ENCODE assay signal across 8 cellular contexts in genomic region chr5:177552839-177553455, GRCh38. TPM values are rescaled to one million over a fixed set of nuclear protein-coding genes. Genes with fewer than 3 reads are reported as not detected.
DNase-seq lines count a peak whose midpoint lies in the region; ATAC-seq and TF ChIP-seq lines count a peak whose summit lies in the region.

No MANE protein-coding gene starts in this region.

- H3K27ac Mint-ChIP-seq in WTC11 = peak overlapping the region; percentile 50; the same call in 1 of the 2 replicates

- H3K4me1 Mint-ChIP-seq in WTC11 = peaks cover 30% of the 10 kb centered on the region

- peaks cover 18% of the 10 kb centered on the region for H3K36me3 Mint-ChIP-seq in WTC11

- TF ChIP-seq CTCF in WTC11 (IDR thresholded peaks at IDR 0.05) = no peak

- DNase-seq in H7 (peak; percentile 69), WTC11 (ENCODE audit: low spot score) (no peak), right cardiac atrium (peak in 1 of 3 donors; percentile 60), iPS-NIHi11 (ENCODE audit: low spot score) (no peak)
- no peak for DNase-seq in activated CD4-positive, CD25-positive, alpha-beta regulatory T cell treated with anti-CD3 and anti-CD28 coated beads, Interleukin-2, amount 50 U/mL, for 72 hours

- 32% methylated on average over 16 of the region's 16 CpGs for WGBS in right cardiac atrium

- 0 out of 2 replicates have a peak, but pooled peaks have one; percentile 7 for ATAC-seq in WTC11
- peak; percentile 20 to 39 for ATAC-seq in right cardiac atrium
- no peak for ATAC-seq in GM19351 (IDR thresholded peaks at IDR 0.05; ENCODE audit: unreplicated experiment)
- no peak for ATAC-seq in HG02852 (IDR thresholded peaks at IDR 0.05; ENCODE audit: unreplicated experiment)

- peaks cover 16% of the 10 kb centered on the region for H3K36me3 ChIP-seq in H7 (replicated peaks; ENCODE audit: control insufficient read depth, insufficient read depth, low read length)

- intact Hi-C loops in right cardiac atrium (cut with DNase I) = no loop called here

- H3K27me3 ChIP-seq in H7 (ENCODE audit: control insufficient read depth, insufficient read depth, low read length) = no peaks in the 10 kb centered on the region
- no peaks in the 10 kb centered on the region for H3K27me3 ChIP-seq in right cardiac atrium (ENCODE audit: control insufficient read depth, insufficient read depth)

- H3K4me3 Mint-ChIP-seq in WTC11 = peak overlapping the region; percentile 83

- H3K27ac ChIP-seq in right cardiac atrium (ENCODE audit: low read length) = no peak overlapping the region
- H3K27ac ChIP-seq in skin epidermis = peak overlapping the region in 18 of 21 experiments; percentile 77 to 91 (median 88)

- H3K4me1 ChIP-seq in right cardiac atrium (ENCODE audit: control insufficient read depth, insufficient read depth, low read length) = peaks cover 6% of the 10 kb centered on the region

- H3K9me3 Mint-ChIP-seq in WTC11 = peaks cover 3% of the 10 kb centered on the region

- POLR2A ChIA-PET in WTC11 (lab: Charles Lee) = interaction anchor here (1.2 to 1.4 kb wide), 2 partner anchors 54 to 56 kb away, joined by 3 to 4 read pairs; no protein-coding TSS in a partner anchor

- H3K4me3 ChIP-seq in H7 (ENCODE audit: insufficient read depth, low read depth, low read length) (peak overlapping the region; percentile 95), right cardiac atrium (ENCODE audit: low read length) (peak overlapping the region; percentile 93), skin epidermis (peak overlapping the region; percentile 78 to 99 (median 93))

- H3K9me3 ChIP-seq in right cardiac atrium (ENCODE audit: control insufficient read depth, low read length) = no peaks in the 10 kb centered on the region

- CTCF ChIA-PET in WTC11 (lab: Charles Lee) = interaction anchor here (1.0 to 1.4 kb wide), 3 partner anchors 39 to 243 kb away, joined by 3 to 4 read pairs (median 3); partner anchors contain the start of gene TMED9

- peaks cover 6% of the 10 kb centered on the region for H3K27me3 Mint-ChIP-seq in WTC11 (ENCODE audit: low read depth)

TF ChIP-seq in WTC11, 78 proteins besides CTCF, POLR2A, EP300 and RAD21:
- no peak for TF ChIP-seq JAZF1 (CRISPR knock-in tag; IDR thresholded peaks at IDR 0.05)
- TF ChIP-seq PRRX2 (CRISPR knock-in tag; IDR thresholded peaks at IDR 0.05) = no peak
- no peak for TF ChIP-seq ZNF317 (CRISPR knock-in tag; IDR thresholded peaks at IDR 0.05; ENCODE audit: borderline replicate concordance, low read depth)
- TF ChIP-seq ZNF671 (CRISPR knock-in tag; IDR thresholded peaks at IDR 0.05) = no peak
- no peak for TF ChIP-seq ELF4 (CRISPR knock-in tag; IDR thresholded peaks at IDR 0.05; ENCODE audit: low read depth)
- no peak for TF ChIP-seq ZNF532 (CRISPR knock-in tag; IDR thresholded peaks at IDR 0.05; ENCODE audit: borderline replicate concordance)
- no peak for TF ChIP-seq KAT7 (CRISPR knock-in tag; IDR thresholded peaks at IDR 0.05; ENCODE audit: borderline replicate concordance)
- TF ChIP-seq TEAD4 (CRISPR knock-in tag; IDR thresholded peaks at IDR 0.05) = no peak
- TF ChIP-seq TCF7 (CRISPR knock-in tag; IDR thresholded peaks at IDR 0.05; ENCODE audit: low read depth) = no peak
- TF ChIP-seq ETV6 (CRISPR knock-in tag; IDR thresholded peaks at IDR 0.05) = no peak
- TF ChIP-seq SOX15 (CRISPR knock-in tag; IDR thresholded peaks at IDR 0.05) = no peak
- TF ChIP-seq ZNF219 (CRISPR knock-in tag; IDR thresholded peaks at IDR 0.05; ENCODE audit: borderline replicate concordance) = no peak
- no peak for TF ChIP-seq NR1H2 (CRISPR knock-in tag; IDR thresholded peaks at IDR 0.05)
TF ChIP-seq in WTC11: peak in this region for 0.

RNA-seq across cellular contexts. Expression of gene FAM193B, which starts 1.4 kb away (rescaled TPM):
- 70.2 and 80.0 TPM in 2 replicates for total RNA-seq in H7 (2014; rRNA removed; shearing (Covaris generic))
- total RNA-seq in WTC11 (2021) (95.1 to 101 TPM (median 95.6 TPM) in 3 replicates), right cardiac atrium (10 to 100 TPM; 24.9 to 34.2 (median 27.7) TPM)
- polyA plus RNA-seq in right cardiac atrium = 41.8 TPM

RNA-seq across cellular contexts. Expression of gene DDX41, which starts 36.2 kb away (rescaled TPM):
- total RNA-seq in H7 (2014; rRNA removed; shearing (Covaris generic)) = 96.5 and 106 TPM in 2 replicates
- total RNA-seq in WTC11 (2021) (136 to 156 TPM (median 137 TPM) in 3 replicates), right cardiac atrium (10 to 100 TPM; 36.0 to 43.5 (median 40.3) TPM)
- polyA plus RNA-seq in right cardiac atrium = 30.5 TPM

RNA-seq across cellular contexts. Expression of gene TMED9, which starts 39.1 kb away (rescaled TPM):
- 52.3 and 59.4 TPM in 2 replicates for total RNA-seq in H7 (2014; rRNA removed; shearing (Covaris generic))
- 164 to 172 TPM (median 170 TPM) in 3 replicates for total RNA-seq in WTC11 (2021)
- 100 to 1,000 TPM in 1 of 4 donors, 10 to 100 TPM in 3; 64.4 to 102 (median 74.0) TPM for total RNA-seq in right cardiac atrium
- polyA plus RNA-seq in right cardiac atrium = 84.6 TPM

RNA-seq across cellular contexts. Expression of gene DOK3, which starts 43.3 kb away (rescaled TPM):
- 0.76 and 3.2 TPM in 2 replicates for total RNA-seq in H7 (2014; rRNA removed; shearing (Covaris generic))
- 9.0 to 9.9 TPM (median 9.0 TPM) in 3 replicates for total RNA-seq in WTC11 (2021)
- total RNA-seq in right cardiac atrium = 1 to 10 TPM; 3.1 to 4.5 (median 3.9) TPM
- polyA plus RNA-seq in right cardiac atrium = 1.4 TPM

RNA-seq across cellular contexts. Expression of gene B4GALT7, which starts 47.0 kb away (rescaled TPM):
- total RNA-seq in H7 (2014; rRNA removed; shearing (Covaris generic)) = 29.7 and 37.3 TPM in 2 replicates
- 20.3 to 22.5 TPM (median 21.7 TPM) in 3 replicates for total RNA-seq in WTC11 (2021)
- 10 to 100 TPM; 15.8 to 24.1 (median 20.7) TPM for total RNA-seq in right cardiac atrium
- polyA plus RNA-seq in right cardiac atrium = 24.1 TPM

Comparison
In these comparisons a context has a peak if more than half of its experiments do, and no peak if none do; other contexts are left out.
1. ATAC-seq: peak in WTC11 (single experiment) and right cardiac atrium (2 of 2); none in GM19351 (single experiment) and HG02852 (single experiment).
2. Peak in every context shown above with its lines, with median percentiles within 50 percentile points of each other: H3K4me3 ChIP-seq.